16 cellular contexts compared by ENCODE assay signal in the genomic region with DNA sequence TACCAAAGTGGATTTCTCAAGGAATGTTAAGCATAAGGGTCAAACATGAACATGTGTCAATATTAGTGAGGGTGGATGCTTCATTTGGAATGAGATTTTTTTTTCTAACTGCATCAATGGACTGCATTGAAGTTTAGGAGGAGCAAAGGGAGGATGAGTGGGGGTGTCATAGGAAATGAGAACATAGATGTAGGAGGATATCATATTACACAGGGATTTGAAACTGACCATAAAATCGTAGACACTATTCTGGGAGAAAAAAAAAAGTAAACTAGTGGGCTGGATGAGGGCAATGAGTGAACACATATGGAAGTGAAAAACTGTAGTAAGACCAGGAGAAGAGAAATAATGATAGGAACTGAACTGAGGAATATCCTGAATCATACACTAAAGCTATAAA.
DNase-seq lines count a peak whose midpoint lies in the region; ATAC-seq and TF ChIP-seq lines count a peak whose summit lies in the region.
"Had no signal": no experiment of that assay in that cellular context is flagged by ENCODE, and none has a peak within 500 bp of the region (broad histone marks: within the 10 kb centered on the region; RNA-seq: fewer than 3 reads in every experiment).

No MANE protein-coding gene starts in this region.

- H3K4me3 ChIP-seq in cardiac fibroblast (replicated peaks in 1 of 2; ENCODE audit: low read depth in 2 of 2, low read length in 2 of 2), result no peak overlapping the region
- H3K4me3 ChIP-seq: GM12878, skin epidermis, tibial nerve had no signal

- no peak for ATAC-seq in Right ventricle myocardium superior (ENCODE audit: poor library complexity)
- ATAC-seq: activated CD8-positive, alpha-beta T cell treated with anti-CD3 and anti-CD28 coated beads for 36 hours; GM12878; natural killer cell treated with Interleukin-12 subunit alpha and Interleukin-12 subunit beta and Interleukin-15 and Interleukin-18, amount 100 ng/mL, for 72 hours had no signal

- TF ChIP-seq CTCF in cardiac fibroblast (IDR thresholded peaks at IDR 0.05; ENCODE audit: low read depth, low read length), result no peak

- intact Hi-C loops in Right ventricle myocardium superior (cut with DNase I), result no loop called here

- DNase-seq in H4 (ENCODE audit: low spot score) (peak; percentile 70), NCI-H226 (peak; percentile 55), cardiac fibroblast (ENCODE audit: low read depth in 2 of 2) (peak; percentile 34 to 37), non-pigmented ciliary epithelial cell (ENCODE audit: low read depth) (peak; percentile 64), Right ventricle myocardium superior (no peak), iPS-NIHi7 (ENCODE audit: extremely low spot score) (no peak)
- DNase-seq in activated CD4-positive, alpha-beta T cell treated with anti-CD3 and anti-CD28 coated beads, Interleukin-2, amount 50 U/mL, for 4 hours, result no peak
- DNase-seq: activated CD8-positive, alpha-beta T cell treated with anti-CD3 and anti-CD28 coated beads for 36 hours; activated naive CD4-positive, alpha-beta T cell treated with anti-CD3 and anti-CD28 coated beads, Interleukin-2, amount 10 ng/mL, durations not matched to agents 7 days and 5 days; Calu3; GOT3; NCI-H187 treated with DMSO at 0.1 percent for 48 hours had no signal

Comparison
In these comparisons a context has a peak if more than half of its experiments do, and no peak if none do; other contexts are left out.
1. DNase-seq: peak in H4 (single experiment), NCI-H226 (single experiment), cardiac fibroblast (2 of 2) and non-pigmented ciliary epithelial cell (single experiment); none in Right ventricle myocardium superior (single experiment), iPS-NIHi7 (single experiment) and activated CD4-positive, alpha-beta T cell treated with anti-CD3 and anti-CD28 coated beads, Interleukin-2, amount 50 U/mL, for 4 hours (0 of 2).